9 cellular contexts compared by ENCODE assay signal in genomic region chr14:21526672-21527319, GRCh38. TPM values are rescaled to one million over a fixed set of nuclear protein-coding genes. Genes with fewer than 3 reads are reported as not detected.
DNase-seq lines count a peak whose midpoint lies in the region; ATAC-seq and TF ChIP-seq lines count a peak whose summit lies in the region.
"Had no signal": no experiment of that assay in that cellular context is flagged by ENCODE, and none has a peak within 500 bp of the region (broad histone marks: within the 10 kb centered on the region; RNA-seq: fewer than 3 reads in every experiment).

No MANE protein-coding gene starts in this region.

- no peak for DNase-seq in BE2C
- DNase-seq in activated B cell treated with CpG ODN at 0.5 μM for 24 hours: no peak
- no peak for DNase-seq in iPS DF 6.9 (ENCODE audit: low read depth, low spot score)
- DNase-seq in stimulated activated effector memory CD8-positive, alpha-beta T cell treated with anti-CD3 and anti-CD28 coated beads, Interleukin-12 subunit alpha, Interleukin-12 subunit beta, amount 100 ng/mL, for 72 hours (ENCODE audit: low spot score in 2 of 2): no peak
- no peak for DNase-seq in COLO829 (ENCODE audit: low spot score)
- DNase-seq in EL: no peak

- peaks cover 8% of the 10 kb centered on the region; the same call in 1 of the 2 replicates for H3K27me3 ChIP-seq in BE2C
- H3K27me3 ChIP-seq in iPS DF 6.9 (ENCODE audit: control insufficient read depth, insufficient read depth, low read length): no peaks in the 10 kb centered on the region

- WGBS in iPS DF 6.9 (ENCODE audit: insufficient coverage, insufficient read length): no CpG with 5 or more reads among the region's 13 CpGs

- peak overlapping the region; percentile 48 for H3K27ac ChIP-seq in iPS DF 6.9 (ENCODE audit: low read length)

- H3K4me3 Mint-ChIP-seq in activated B cell treated with CpG ODN at 0.5 μM for 24 hours: peak overlapping the region; percentile 85
- peak overlapping the region; percentile 71 for H3K4me3 Mint-ChIP-seq in stimulated activated effector memory CD8-positive, alpha-beta T cell treated with anti-CD3 and anti-CD28 coated beads, Interleukin-12 subunit alpha, Interleukin-12 subunit beta, amount 100 ng/mL, for 72 hours

- H3K4me3 ChIP-seq in BE2C (ENCODE audit: low read depth, low read length) (peak overlapping the region; percentile 76), iPS DF 6.9 (ENCODE audit: low read length) (peak overlapping the region; percentile 16; the same call in 1 of the 2 replicates)

- ATAC-seq in HG02798 (IDR thresholded peaks at IDR 0.05; ENCODE audit: poor library complexity, unreplicated experiment): peak; percentile 35
- no peak for ATAC-seq in activated B cell treated with CpG ODN at 0.5 μM for 24 hours (ENCODE audit: low read depth)
- ATAC-seq in stimulated activated effector memory CD8-positive, alpha-beta T cell treated with anti-CD3 and anti-CD28 coated beads, Interleukin-12 subunit alpha, Interleukin-12 subunit beta, amount 100 ng/mL, for 72 hours: no peak
- ATAC-seq in HG02588 (IDR thresholded peaks at IDR 0.05; ENCODE audit: unreplicated experiment): no peak
- ATAC-seq: HCT116 had no signal

- H3K9me3 Mint-ChIP-seq in activated B cell treated with CpG ODN at 0.5 μM for 24 hours: no peaks in the 10 kb centered on the region
- H3K9me3 Mint-ChIP-seq in stimulated activated effector memory CD8-positive, alpha-beta T cell treated with anti-CD3 and anti-CD28 coated beads, Interleukin-12 subunit alpha, Interleukin-12 subunit beta, amount 100 ng/mL, for 72 hours: no peaks in the 10 kb centered on the region

- no peaks in the 10 kb centered on the region for H3K36me3 Mint-ChIP-seq in activated B cell treated with CpG ODN at 0.5 μM for 24 hours (ENCODE audit: low read depth)
- peaks cover 6% of the 10 kb centered on the region for H3K36me3 Mint-ChIP-seq in stimulated activated effector memory CD8-positive, alpha-beta T cell treated with anti-CD3 and anti-CD28 coated beads, Interleukin-12 subunit alpha, Interleukin-12 subunit beta, amount 100 ng/mL, for 72 hours

- H3K36me3 ChIP-seq in BE2C (no peaks in the 10 kb centered on the region), iPS DF 6.9 (ENCODE audit: control insufficient read depth, insufficient read depth, low read length) (peaks cover 34% of the 10 kb centered on the region)

- H3K27me3 Mint-ChIP-seq in activated B cell treated with CpG ODN at 0.5 μM for 24 hours: peaks cover 12% of the 10 kb centered on the region

- no peaks in the 10 kb centered on the region for H3K9me3 ChIP-seq in BE2C
- H3K9me3 ChIP-seq in iPS DF 6.9 (ENCODE audit: control insufficient read depth, insufficient read depth, low read length): no peaks in the 10 kb centered on the region

- intact Hi-C loops in activated B cell treated with CpG ODN at 0.5 μM for 24 hours (cut with micrococcal nuclease): no loop called here

- POLR2A ChIA-PET in activated B cell treated with CpG ODN at 0.5 μM for 24 hours (lab: Charles Lee): interaction anchor here (3.0 kb wide), 1 partner anchor 15 kb away, joined by 16 read pairs; the partner anchor contains the start of gene METTL3

- H3K27ac Mint-ChIP-seq in activated B cell treated with CpG ODN at 0.5 μM for 24 hours: no peak overlapping the region
- H3K27ac Mint-ChIP-seq in stimulated activated effector memory CD8-positive, alpha-beta T cell treated with anti-CD3 and anti-CD28 coated beads, Interleukin-12 subunit alpha, Interleukin-12 subunit beta, amount 100 ng/mL, for 72 hours: peak overlapping the region; percentile 71

- H3K4me1 ChIP-seq in BE2C (no peaks in the 10 kb centered on the region), iPS DF 6.9 (ENCODE audit: control insufficient read depth, insufficient read depth, low read length) (peaks cover 17% of the 10 kb centered on the region)

- CTCF ChIA-PET in activated B cell treated with CpG ODN at 0.5 μM for 24 hours (lab: Charles Lee): interaction anchor here (1.1 kb wide), 1 partner anchor 28 kb away, joined by 8 read pairs; no protein-coding TSS in a partner anchor

- peaks cover 10% of the 10 kb centered on the region for H3K4me1 Mint-ChIP-seq in activated B cell treated with CpG ODN at 0.5 μM for 24 hours
- H3K4me1 Mint-ChIP-seq in stimulated activated effector memory CD8-positive, alpha-beta T cell treated with anti-CD3 and anti-CD28 coated beads, Interleukin-12 subunit alpha, Interleukin-12 subunit beta, amount 100 ng/mL, for 72 hours: peaks cover 23% of the 10 kb centered on the region

- TF ChIP-seq CTCF in BE2C (IDR thresholded peaks at IDR 0.05; ENCODE audit: low read depth, low read length) (no peak), activated B cell treated with CpG ODN at 0.5 μM for 24 hours (IDR thresholded peaks at IDR 0.05) (no peak)

RNA-seq across cellular contexts. Expression of gene SALL2, which starts 0.7 kb away (rescaled TPM):
- polyA plus RNA-seq in BE2C (2012; ENCODE audit: insufficient read depth, insufficient read length, low read depth): 24.5 TPM
- total RNA-seq in activated B cell treated with CpG ODN at 0.5 μM for 24 hours: 0.24 and 0.37 TPM in 2 replicates

RNA-seq across cellular contexts. Expression of gene METTL3, which starts 15.7 kb away (rescaled TPM):
- polyA plus RNA-seq in BE2C (2012; ENCODE audit: insufficient read depth, insufficient read length, low read depth): 61.9 TPM
- total RNA-seq in activated B cell treated with CpG ODN at 0.5 μM for 24 hours: 81.9 and 94.5 TPM in 2 replicates

RNA-seq across cellular contexts. Expression of gene TOX4, which starts 49.8 kb away (rescaled TPM):
- polyA plus RNA-seq in BE2C (2012; ENCODE audit: insufficient read depth, insufficient read length, low read depth): 65.2 TPM
- total RNA-seq in activated B cell treated with CpG ODN at 0.5 μM for 24 hours: 77.2 and 81.4 TPM in 2 replicates

RNA-seq across cellular contexts. Expression of gene RAB2B, which starts 50.0 kb away (rescaled TPM):
- polyA plus RNA-seq in BE2C (2012; ENCODE audit: insufficient read depth, insufficient read length, low read depth): 39.2 TPM
- total RNA-seq in activated B cell treated with CpG ODN at 0.5 μM for 24 hours: 25.0 and 27.5 TPM in 2 replicates

RNA-seq across cellular contexts. Expression of gene OR10G3, which starts 53.1 kb away (rescaled TPM):
- polyA plus RNA-seq in BE2C (2012; ENCODE audit: insufficient read depth, insufficient read length, low read depth): not detected
- total RNA-seq in activated B cell treated with CpG ODN at 0.5 μM for 24 hours: not detected in 2 replicates
